ENCODE assay signal across 23 cellular contexts in the genomic region with DNA sequence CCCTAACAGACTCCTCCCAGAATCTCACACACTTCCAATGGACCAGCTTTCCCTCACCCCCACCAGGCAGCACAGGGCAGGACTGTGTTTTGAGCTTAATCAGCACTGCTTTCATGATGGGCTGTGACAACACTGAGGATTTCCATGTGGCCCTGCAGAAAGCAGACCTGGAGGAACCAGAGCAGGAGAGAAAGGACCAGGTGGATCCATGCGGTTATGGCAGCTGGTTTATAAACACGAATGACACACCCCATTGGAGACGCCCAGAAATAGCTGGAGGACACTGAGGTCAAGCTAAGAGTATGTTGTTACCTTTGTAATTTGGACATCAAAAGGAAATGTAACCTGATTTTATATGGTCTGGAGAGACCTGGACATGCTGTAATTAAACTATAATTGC. TPM values are rescaled to one million over a fixed set of nuclear protein-coding genes. Genes with fewer than 3 reads are reported as not detected.
DNase-seq lines count a peak whose midpoint lies in the region; ATAC-seq and TF ChIP-seq lines count a peak whose summit lies in the region.
"Had no signal": no experiment of that assay in that cellular context is flagged by ENCODE, and none has a peak within 500 bp of the region (broad histone marks: within the 10 kb centered on the region; RNA-seq: fewer than 3 reads in every experiment).

No MANE protein-coding gene starts in this region.

- H3K9me3 Mint-ChIP-seq in naive thymus-derived CD8-positive, alpha-beta T cell = peaks cover 0 to 2% (median 0%) of the 10 kb centered on the region in 9 donors
- H3K9me3 Mint-ChIP-seq: brain had no signal

- H3K36me3 Mint-ChIP-seq in naive thymus-derived CD8-positive, alpha-beta T cell = no peaks in the 10 kb centered on the region
- H3K36me3 Mint-ChIP-seq: brain had no signal

- H3K4me3 ChIP-seq in vagina = no peak overlapping the region
- H3K4me3 ChIP-seq: heart left ventricle, upper lobe of left lung had no signal

- intact Hi-C loops in vagina (cut with DNase I) = no loop called here

- TF ChIP-seq CTCF in vagina (IDR thresholded peaks at IDR 0.05) = no peak
- TF ChIP-seq CTCF in foreskin keratinocyte (conservative IDR thresholded peaks at IDR 0.05) = no peak

- ATAC-seq in naive thymus-derived CD8-positive, alpha-beta T cell = no peak
- no peak for ATAC-seq in foreskin keratinocyte
- ATAC-seq: activated CD4-positive, CD25-positive, alpha-beta regulatory T cell treated with anti-CD3 and anti-CD28 coated beads, Interleukin-2, amount 50 U/mL, for 24 hours; activated CD8-positive, alpha-beta T cell treated with anti-CD3 and anti-CD28 coated beads for 36 hours had no signal

- DNase-seq in NCI-H748 (lab: John Stamatoyannopoulos, UW; ENCODE audit: unreplicated experiment) (peak; percentile 53), NCI-H748 treated with DMSO at 0.1 percent for 48 hours (lab: John Stamatoyannopoulos, UW) (no peak), NCI-H69 (lab: John Stamatoyannopoulos, UW) (peak; percentile 74), vagina (ENCODE audit: extremely low spot score in 2 of 2) (no peak), foreskin keratinocyte (no peak)
- DNase-seq in naive thymus-derived CD8-positive, alpha-beta T cell = no peak
- DNase-seq in activated CD4-positive, alpha-beta T cell treated with anti-CD3 and anti-CD28 coated beads, Interleukin-2, amount 50 U/mL, for 48 hours = no peak
- DNase-seq: activated CD8-positive, alpha-beta T cell treated with anti-CD3 and anti-CD28 coated beads for 36 hours; activated gamma-delta T cell; Calu3; effector CD8-positive, alpha-beta T cell; EL; erythroblast; heart left ventricle; KG1; NCI-H1694 treated with DMSO at 0.1 percent for 48 hours; NCI-H526; occipital lobe; Right ventricle myocardium superior; upper lobe of left lung had no signal

- no peaks in the 10 kb centered on the region for H3K36me3 ChIP-seq in vagina
- H3K36me3 ChIP-seq: heart left ventricle, upper lobe of left lung had no signal

- H3K4me3 Mint-ChIP-seq in naive thymus-derived CD8-positive, alpha-beta T cell = peak overlapping the region in 1 of 10 donors; percentile 37
- H3K4me3 Mint-ChIP-seq: activated CD8-positive, alpha-beta T cell treated with anti-CD3 and anti-CD28 coated beads for 36 hours; brain had no signal

- H3K4me1 Mint-ChIP-seq in naive thymus-derived CD8-positive, alpha-beta T cell = peaks cover 25 to 93% (median 80%) of the 10 kb centered on the region in 4 donors

- H3K27me3 ChIP-seq in vagina (no peaks in the 10 kb centered on the region), foreskin keratinocyte (peaks cover 3% of the 10 kb centered on the region)
- H3K27me3 ChIP-seq: heart left ventricle, upper lobe of left lung had no signal

- H3K4me1 ChIP-seq in vagina (peaks cover 13% of the 10 kb centered on the region), foreskin keratinocyte (no peaks in the 10 kb centered on the region)

- POLR2A ChIA-PET in naive thymus-derived CD8-positive, alpha-beta T cell (lab: Charles Lee) = interaction anchor here (0.9 to 2.1 kb wide), 4 partner anchors 8 to 183 kb away, joined by 3 to 16 read pairs (median 4); a partner anchor contains a TSS

- H3K27ac Mint-ChIP-seq in naive thymus-derived CD8-positive, alpha-beta T cell = peak overlapping the region in 9 of 10 donors; percentile 14 to 97 (median 76)
- H3K27ac Mint-ChIP-seq: brain had no signal

- H3K9me3 ChIP-seq in vagina = no peaks in the 10 kb centered on the region
- H3K9me3 ChIP-seq: heart left ventricle, upper lobe of left lung had no signal

- H3K27ac ChIP-seq in angular gyrus (ENCODE audit: low read depth, low read length) (peak overlapping the region; percentile 31), vagina (no peak overlapping the region), foreskin keratinocyte (no peak overlapping the region)
- H3K27ac ChIP-seq: upper lobe of left lung had no signal

- no peaks in the 10 kb centered on the region for H3K27me3 Mint-ChIP-seq in naive thymus-derived CD8-positive, alpha-beta T cell
- H3K27me3 Mint-ChIP-seq: activated CD8-positive, alpha-beta T cell treated with anti-CD3 and anti-CD28 coated beads for 36 hours had no signal

- no peak for TF ChIP-seq POLR2A in vagina (IDR thresholded peaks at IDR 0.05)

RNA-seq across cellular contexts. Expression of a gene that starts 31.7 kb away (rescaled TPM):
- total RNA-seq in naive thymus-derived CD8-positive, alpha-beta T cell = 10 to 100 TPM; 65.2 to 72.8 TPM
- polyA plus RNA-seq in naive thymus-derived CD8-positive, alpha-beta T cell = 10 to 100 TPM; 58.7 to 78.2 (median 75.9) TPM
- 45.2 TPM for total RNA-seq in vagina
- 22.5 and 24.3 TPM in 2 replicates for total RNA-seq in foreskin keratinocyte
- polyA plus RNA-seq in foreskin keratinocyte = 8.9 and 11.3 TPM in 2 replicates

Comparison
In these comparisons a context has a peak if more than half of its experiments do, and no peak if none do; other contexts are left out.
1. DNase-seq: peak in NCI-H748 (single experiment) and NCI-H69 (single experiment); none in NCI-H748 treated with DMSO at 0.1 percent for 48 hours (single experiment), naive thymus-derived CD8-positive, alpha-beta T cell (0 of 10), activated CD4-positive, alpha-beta T cell treated with anti-CD3 and anti-CD28 coated beads, Interleukin-2, amount 50 U/mL, for 48 hours (0 of 2), vagina (0 of 2) and foreskin keratinocyte (0 of 2).